Comparison of ENCODE assay signal across 8 cellular contexts in the genomic region with DNA sequence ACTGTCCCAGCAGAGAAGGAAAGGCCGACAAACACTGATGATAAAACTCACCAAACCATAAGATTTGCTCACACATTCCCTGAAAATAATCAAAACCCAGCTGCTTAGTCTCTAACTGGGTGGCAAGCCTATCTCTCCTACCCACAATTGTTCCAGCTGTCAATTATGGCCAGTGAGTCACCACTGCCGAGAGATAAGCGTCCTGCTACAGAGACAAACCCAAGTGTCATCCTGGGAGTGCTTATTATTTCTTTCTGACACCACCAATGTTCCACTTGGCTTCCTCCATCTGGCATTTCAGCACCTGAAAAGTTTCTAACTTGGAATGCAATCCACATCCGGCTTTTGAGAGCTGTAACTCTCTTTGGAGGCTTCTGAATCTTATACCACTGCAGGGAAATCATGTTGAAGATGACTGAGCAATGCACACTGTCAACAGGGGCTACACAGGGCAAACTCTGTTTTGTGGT. TPM values are rescaled to one million over a fixed set of nuclear protein-coding genes. Genes with fewer than 3 reads are reported as not detected.
DNase-seq lines count a peak whose midpoint lies in the region; ATAC-seq lines count a peak whose summit lies in the region.

No MANE protein-coding gene starts in this region.

- H3K4me1 Mint-ChIP-seq in activated T-helper 17 cell treated with anti-CD3 and anti-CD28 coated beads, Interleukin-2, amount 50 U/mL, for 72 hours = no peaks in the 10 kb centered on the region

- ATAC-seq in activated T-helper 17 cell treated with anti-CD3 and anti-CD28 coated beads, Interleukin-2, amount 50 U/mL, for 72 hours (replicated peaks) = peak; percentile 93
- ATAC-seq in HG03378 (IDR thresholded peaks at IDR 0.05; ENCODE audit: unreplicated experiment) (no peak), GM19452 (IDR thresholded peaks at IDR 0.05; ENCODE audit: unreplicated experiment) (no peak), GM21390 (IDR thresholded peaks at IDR 0.05; ENCODE audit: unreplicated experiment) (no peak)

- H3K9me3 Mint-ChIP-seq in activated T-helper 17 cell treated with anti-CD3 and anti-CD28 coated beads, Interleukin-2, amount 50 U/mL, for 72 hours = peaks cover 4% of the 10 kb centered on the region

- H3K4me3 Mint-ChIP-seq in activated T-helper 17 cell treated with anti-CD3 and anti-CD28 coated beads, Interleukin-2, amount 50 U/mL, for 72 hours = no peak overlapping the region

- H3K27ac Mint-ChIP-seq in activated T-helper 17 cell treated with anti-CD3 and anti-CD28 coated beads, Interleukin-2, amount 50 U/mL, for 72 hours = no peak overlapping the region

- H3K36me3 Mint-ChIP-seq in activated T-helper 17 cell treated with anti-CD3 and anti-CD28 coated beads, Interleukin-2, amount 50 U/mL, for 72 hours (ENCODE audit: low read depth) = no peaks in the 10 kb centered on the region

- no peaks in the 10 kb centered on the region for H3K27me3 Mint-ChIP-seq in activated T-helper 17 cell treated with anti-CD3 and anti-CD28 coated beads, Interleukin-2, amount 50 U/mL, for 72 hours

- DNase-seq in Caki2 (ENCODE audit: low read depth) (peak; percentile 86), Kasumi-1 (lab: John Stamatoyannopoulos, UW) (peak; percentile 84 to 85), left kidney (ENCODE audit: low read depth, low spot score) (peak; percentile 50), 8988T (no peak)

- in situ Hi-C loops in Caki2 (cut with HindIII; ENCODE audit: low pct_unique_long_range_greater_than_20kb, low sequenced_read_pairs) = no loop called here

RNA-seq across cellular contexts. Expression of a gene that starts 51.5 kb away (rescaled TPM):
- total RNA-seq in Caki2 (2014; rRNA removed; shearing (Covaris generic); ENCODE audit: low replicate concordance) = 21.4 and 44.4 TPM in 2 replicates
- total RNA-seq in activated T-helper 17 cell treated with anti-CD3 and anti-CD28 coated beads, Interleukin-2, amount 50 U/mL, for 72 hours = 1 to 10 TPM; 1.7 to 4.9 TPM
